14 cellular contexts compared by ENCODE assay signal in genomic region chr15:44554934-44555723, GRCh38. TPM values are rescaled to one million over a fixed set of nuclear protein-coding genes. Genes with fewer than 3 reads are reported as not detected.
DNase-seq lines count a peak whose midpoint lies in the region; ATAC-seq and TF ChIP-seq lines count a peak whose summit lies in the region.
"Had no signal": no experiment of that assay in that cellular context is flagged by ENCODE, and none has a peak within 500 bp of the region (broad histone marks: within the 10 kb centered on the region; RNA-seq: fewer than 3 reads in every experiment).

No MANE protein-coding gene starts in this region.

- H3K27me3 ChIP-seq in heart left ventricle (no peaks in the 10 kb centered on the region), skeletal muscle tissue (ENCODE audit: control insufficient read depth in 3 of 3, insufficient read depth in 3 of 3, low read length in 3 of 3) (no peaks in the 10 kb centered on the region)

- no peak for DNase-seq in activated naive CD4-positive, alpha-beta T cell treated with anti-CD3 and anti-CD28 coated beads for 36 hours
- no peak for DNase-seq in activated naive CD4-positive, alpha-beta T cell (lab: John Stamatoyannopoulos, UW)
- no peak for DNase-seq in activated CD4-positive, alpha-beta memory T cell treated with anti-CD3 and anti-CD28 coated beads, Interleukin-2, amount 10 ng/mL, durations not matched to agents 7 days and 5 days
- DNase-seq in heart left ventricle (no peak), NCI-H526 treated with DMSO at 0.1 percent for 48 hours (lab: John Stamatoyannopoulos, UW) (no peak)
- no peak for DNase-seq in stimulated activated CD4-positive, alpha-beta T cell treated with anti-CD3 and anti-CD28 coated beads, Interleukin-4, amount 100 ng/mL, for 24 hours
- DNase-seq: aorta; effector CD4-positive, alpha-beta T cell; midbrain; NCI-H345; PC-9; posterior cingulate gyrus had no signal

- POLR2A ChIA-PET in activated CD4-positive, alpha-beta memory T cell treated with anti-CD3 and anti-CD28 coated beads, Interleukin-2, amount 10 ng/mL, durations not matched to agents 7 days and 5 days (lab: Charles Lee): interaction anchor here (1.0 to 2.7 kb wide), 5 partner anchors 9 to 108 kb away, joined by 3 to 17 read pairs (median 5); partner anchors contain the start of genes EIF3J and SPG11

- ATAC-seq in heart left ventricle (peak; percentile 60 to 81 (median 72)), GM19463 (IDR thresholded peaks at IDR 0.05; ENCODE audit: unreplicated experiment) (no peak)

- H3K4me1 ChIP-seq in heart left ventricle (peaks cover 0 to 20% (median 13%) of the 10 kb centered on the region in 12 donors), skeletal muscle tissue (ENCODE audit: control insufficient read depth in 3 of 3, insufficient read depth in 3 of 3, low read length in 3 of 3) (peaks cover 12 to 13% (median 13%) of the 10 kb centered on the region in 3 donors)

- TF ChIP-seq CTCF in heart left ventricle (IDR thresholded peaks at IDR 0.05): no peak

- H3K4me1 Mint-ChIP-seq in activated naive CD4-positive, alpha-beta T cell treated with anti-CD3 and anti-CD28 coated beads for 36 hours (ENCODE audit: low read depth): peaks cover 30% of the 10 kb centered on the region
- peaks cover 25% of the 10 kb centered on the region for H3K4me1 Mint-ChIP-seq in activated CD4-positive, alpha-beta memory T cell treated with anti-CD3 and anti-CD28 coated beads, Interleukin-2, amount 10 ng/mL, durations not matched to agents 7 days and 5 days

- CTCF ChIA-PET in activated naive CD4-positive, alpha-beta T cell treated with anti-CD3 and anti-CD28 coated beads for 36 hours (lab: Charles Lee): interaction anchor here (0.6 to 1.1 kb wide), 2 partner anchors 8 to 59 kb away, joined by 3 read pairs; no protein-coding TSS in a partner anchor
- CTCF ChIA-PET in activated CD4-positive, alpha-beta memory T cell treated with anti-CD3 and anti-CD28 coated beads, Interleukin-2, amount 10 ng/mL, durations not matched to agents 7 days and 5 days (lab: Charles Lee): interaction anchor here (0.8 kb wide), 2 partner anchors 9 to 10 kb away, joined by 3 to 4 read pairs; no protein-coding TSS in a partner anchor

- no peak overlapping the region for H3K4me3 ChIP-seq in heart left ventricle
- no peak overlapping the region for H3K4me3 ChIP-seq in skeletal muscle tissue (ENCODE audit: low read length in 3 of 3)
- H3K4me3 ChIP-seq: PC-9 had no signal

- H3K27ac Mint-ChIP-seq in activated naive CD4-positive, alpha-beta T cell treated with anti-CD3 and anti-CD28 coated beads for 36 hours: peak overlapping the region; percentile 70
- peak overlapping the region; percentile 48 for H3K27ac Mint-ChIP-seq in activated CD4-positive, alpha-beta memory T cell treated with anti-CD3 and anti-CD28 coated beads, Interleukin-2, amount 10 ng/mL, durations not matched to agents 7 days and 5 days

- H3K36me3 ChIP-seq in heart left ventricle: peaks cover 4 to 96% (median 92%) of the 10 kb centered on the region in 9 donors
- H3K36me3 ChIP-seq in skeletal muscle tissue (ENCODE audit: control insufficient read depth in 3 of 3, insufficient read depth in 3 of 3, low read length in 3 of 3): peaks cover 15 to 63% (median 45%) of the 10 kb centered on the region in 3 donors

- WGBS in heart left ventricle, 4 donors: 45 to 56% (median 48%) methylated on average over 4 of the region's 4 CpGs

- H3K36me3 Mint-ChIP-seq in activated naive CD4-positive, alpha-beta T cell treated with anti-CD3 and anti-CD28 coated beads for 36 hours (ENCODE audit: low read depth): peaks cover 34% of the 10 kb centered on the region
- peaks cover 62% of the 10 kb centered on the region for H3K36me3 Mint-ChIP-seq in activated CD4-positive, alpha-beta memory T cell treated with anti-CD3 and anti-CD28 coated beads, Interleukin-2, amount 10 ng/mL, durations not matched to agents 7 days and 5 days (ENCODE audit: low read depth)

- no peaks in the 10 kb centered on the region for H3K9me3 Mint-ChIP-seq in activated naive CD4-positive, alpha-beta T cell treated with anti-CD3 and anti-CD28 coated beads for 36 hours
- H3K9me3 Mint-ChIP-seq in activated CD4-positive, alpha-beta memory T cell treated with anti-CD3 and anti-CD28 coated beads, Interleukin-2, amount 10 ng/mL, durations not matched to agents 7 days and 5 days: no peaks in the 10 kb centered on the region

- H3K9me3 ChIP-seq in heart left ventricle (no peaks in the 10 kb centered on the region), skeletal muscle tissue (ENCODE audit: control insufficient read depth in 3 of 3, low read length in 3 of 3) (no peaks in the 10 kb centered on the region)

- peak overlapping the region in 2 of 3 donors; percentile 7 to 25 for H3K9ac ChIP-seq in skeletal muscle tissue (ENCODE audit: low read depth in 1 of 3, low read length in 3 of 3)

- TF ChIP-seq POLR2A in heart left ventricle (IDR thresholded peaks at IDR 0.05): no peak

- H3K27ac ChIP-seq in heart left ventricle (peak overlapping the region in 8 of 12 donors; percentile 1 to 62 (median 27)), skeletal muscle tissue (ENCODE audit: low read depth, low read length) (peak overlapping the region; percentile 36)
- H3K27ac ChIP-seq: PC-9 had no signal

- no peaks in the 10 kb centered on the region for H3K27me3 Mint-ChIP-seq in activated naive CD4-positive, alpha-beta T cell treated with anti-CD3 and anti-CD28 coated beads for 36 hours (ENCODE audit: low read depth)
- H3K27me3 Mint-ChIP-seq in activated CD4-positive, alpha-beta memory T cell treated with anti-CD3 and anti-CD28 coated beads, Interleukin-2, amount 10 ng/mL, durations not matched to agents 7 days and 5 days: no peaks in the 10 kb centered on the region

- no peak overlapping the region for H3K4me3 Mint-ChIP-seq in activated naive CD4-positive, alpha-beta T cell treated with anti-CD3 and anti-CD28 coated beads for 36 hours
- no peak overlapping the region for H3K4me3 Mint-ChIP-seq in activated CD4-positive, alpha-beta memory T cell treated with anti-CD3 and anti-CD28 coated beads, Interleukin-2, amount 10 ng/mL, durations not matched to agents 7 days and 5 days

- intact Hi-C loops in activated naive CD4-positive, alpha-beta T cell treated with anti-CD3 and anti-CD28 coated beads for 36 hours (cut with micrococcal nuclease): no loop called here
- intact Hi-C loops in heart left ventricle (cut with DNase I): no loop called here

RNA-seq across cellular contexts. Expression of gene EIF3J, which starts 18.2 kb away (rescaled TPM):
- total RNA-seq in activated naive CD4-positive, alpha-beta T cell treated with anti-CD3 and anti-CD28 coated beads for 36 hours: 10 to 100 TPM; 75.8 to 77.9 TPM
- total RNA-seq in activated CD4-positive, alpha-beta memory T cell treated with anti-CD3 and anti-CD28 coated beads, Interleukin-2, amount 10 ng/mL, durations not matched to agents 7 days and 5 days: 10 to 100 TPM; 70.6 to 87.8 TPM
- 100 to 1,000 TPM in 1 of 9 donors, 10 to 100 TPM in 8; 30.4 to 116 (median 71.6) TPM for total RNA-seq in heart left ventricle
- polyA plus RNA-seq in heart left ventricle: 100 to 1,000 TPM in 1 of 2 donors, 10 to 100 TPM in 1; 30.8 to 107 TPM
- 35.0 TPM for total RNA-seq in skeletal muscle tissue
